Comparison of ENCODE assay signal across 17 cellular contexts in the genomic region with DNA sequence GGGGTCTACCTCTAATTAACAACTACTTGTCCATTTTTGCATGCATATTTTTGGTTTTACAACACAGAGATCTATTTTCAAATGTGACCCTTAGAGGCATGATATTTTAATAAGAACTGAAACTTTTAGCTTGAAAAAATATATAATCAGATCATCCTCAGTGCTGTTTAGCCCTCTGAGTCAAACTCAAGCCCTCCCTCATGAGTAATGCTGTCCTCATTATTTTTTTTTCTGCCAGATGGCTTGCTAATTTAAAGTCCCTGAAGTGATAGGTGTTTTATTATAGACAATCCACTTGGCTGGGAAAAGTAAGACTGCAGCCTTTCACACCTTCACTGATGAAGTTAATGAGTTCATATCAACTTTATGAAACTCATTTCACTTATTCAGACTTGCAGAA.
"Had no signal": no experiment of that assay in that cellular context is flagged by ENCODE, and none has a peak within 500 bp of the region (broad histone marks: within the 10 kb centered on the region; RNA-seq: fewer than 3 reads in every experiment).

No MANE protein-coding gene starts in this region.

- H3K36me3 ChIP-seq: cardiac muscle cell, left ventricle myocardium inferior had no signal

- H3K36me3 Mint-ChIP-seq: memory B cell, type B pancreatic cell had no signal

- H3K9me3 Mint-ChIP-seq: activated naive CD4-positive, alpha-beta T cell treated with anti-CD3 and anti-CD28 coated beads for 36 hours; activated T-helper 1 cell treated with anti-CD3 and anti-CD28 coated beads, Interleukin-12 subunit alpha, Interleukin-12 subunit beta, Interleukin-2, Interleukin-4 antibody, amounts not matched to agents 30 ng/mL and 10 ng/mL and 1 ng/mL, durations not matched to agents 14 hours and 24 hours and 36 hours; memory B cell; nephron; type B pancreatic cell had no signal

- DNase-seq: activated CD4-positive, alpha-beta T cell treated with anti-CD3 and anti-CD28 coated beads, Interleukin-2, amount 50 U/mL, for 1 hour; activated CD8-positive, alpha-beta memory T cell treated with anti-CD3 and anti-CD28 coated beads for 24 hours; activated naive CD4-positive, alpha-beta T cell treated with anti-CD3 and anti-CD28 coated beads for 36 hours; left ventricle myocardium inferior; nucleus accumbens; right cardiac atrium; stimulated activated naive CD8-positive, alpha-beta T cell treated with anti-CD3 and anti-CD28 coated beads, Interleukin-15, Interleukin-2, amounts not matched to agents 100 U/mL and 50 U/mL, for 24 hours; T1000 had no signal

- H3K4me1 Mint-ChIP-seq: memory B cell, nephron had no signal

- H3K27me3 Mint-ChIP-seq: memory B cell, progenitor cell of endocrine pancreas, type B pancreatic cell had no signal

- H3K27ac Mint-ChIP-seq: activated naive CD4-positive, alpha-beta T cell treated with anti-CD3 and anti-CD28 coated beads for 36 hours; activated T-helper 1 cell treated with anti-CD3 and anti-CD28 coated beads, Interleukin-12 subunit alpha, Interleukin-12 subunit beta, Interleukin-2, Interleukin-4 antibody, amounts not matched to agents 30 ng/mL and 10 ng/mL and 1 ng/mL, durations not matched to agents 14 hours and 24 hours and 36 hours; memory B cell; nephron; progenitor cell of endocrine pancreas; type B pancreatic cell had no signal

- H3K4me3 Mint-ChIP-seq: activated naive CD4-positive, alpha-beta T cell treated with anti-CD3 and anti-CD28 coated beads for 36 hours; activated T-helper 1 cell treated with anti-CD3 and anti-CD28 coated beads, Interleukin-12 subunit alpha, Interleukin-12 subunit beta, Interleukin-2, Interleukin-4 antibody, amounts not matched to agents 30 ng/mL and 10 ng/mL and 1 ng/mL, durations not matched to agents 14 hours and 24 hours and 36 hours; memory B cell; nephron; type B pancreatic cell had no signal

- ATAC-seq: activated CD4-positive, CD25-positive, alpha-beta regulatory T cell treated with anti-CD3 and anti-CD28 coated beads, Interleukin-2, amount 50 U/mL, for 24 hours; right cardiac atrium; stimulated activated naive CD8-positive, alpha-beta T cell treated with anti-CD3 and anti-CD28 coated beads, Interleukin-15, Interleukin-2, amounts not matched to agents 100 U/mL and 50 U/mL, for 24 hours had no signal

- H3K4me3 ChIP-seq: cardiac muscle cell, hepatocyte, left ventricle myocardium inferior, skin epidermis had no signal

- H3K27me3 ChIP-seq: cardiac muscle cell, hepatocyte had no signal
